Comparison of ENCODE assay signal across 34 cellular contexts in the genomic region with DNA sequence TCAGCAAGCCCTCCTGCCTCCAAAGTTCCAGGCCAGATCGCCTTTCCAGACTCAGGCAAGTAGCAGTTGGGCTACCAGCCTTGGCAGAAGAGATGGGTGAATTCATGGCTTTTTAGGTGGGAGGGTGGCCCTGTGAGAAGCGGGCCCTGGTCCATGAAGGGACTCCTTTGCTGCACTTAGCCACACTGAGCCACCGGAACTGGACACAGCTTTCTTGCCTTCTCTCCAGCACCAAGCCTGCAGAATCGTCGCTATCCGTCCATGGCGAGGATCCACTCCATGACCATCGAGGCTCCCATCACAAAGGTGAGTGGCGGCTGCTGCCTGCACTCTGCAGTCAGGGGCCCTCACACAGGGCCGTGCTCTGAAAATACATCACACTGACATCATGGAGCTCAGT.
"Had no signal": no experiment of that assay in that cellular context is flagged by ENCODE, and none has a peak within 500 bp of the region (broad histone marks: within the 10 kb centered on the region; RNA-seq: fewer than 3 reads in every experiment).

No MANE protein-coding gene starts in this region.

- H3K27me3 ChIP-seq: adrenal gland, ascending aorta, body of pancreas, brain microvascular endothelial cell, breast epithelium, cardiac muscle cell had no signal

- H3K4me3 ChIP-seq: adrenal gland, ascending aorta, body of pancreas, breast epithelium, cardiac muscle cell had no signal

- H3K9me3 ChIP-seq: adrenal gland, ascending aorta, body of pancreas, breast epithelium had no signal

- H3K4me1 ChIP-seq: adrenal gland, body of pancreas, breast epithelium had no signal

- DNase-seq: activated effector memory CD4-positive, alpha-beta T cell treated with anti-CD3 and anti-CD28 coated beads, Interleukin-2, amount 50 U/mL, for 16 hours; activated effector memory CD4-positive, alpha-beta T cell treated with Interleukin-2 at 50 U/mL for 16 hours; activated gamma-delta T cell; activated gamma-delta T cell treated with Interleukin-2 at 50 U/mL for 16 hours; activated naive CD4-positive, alpha-beta T cell; activated naive CD4-positive, alpha-beta T cell treated with anti-CD3 and anti-CD28 coated beads for 36 hours; activated naive CD4-positive, alpha-beta T cell treated with anti-CD3 and anti-CD28 coated beads, Interleukin-2, amount 10 ng/mL, durations not matched to agents 7 days and 5 days; activated naive CD4-positive, alpha-beta T cell treated with anti-CD3 and anti-CD28 coated beads, Interleukin-2, amount 50 U/mL, for 16 hours; activated naive CD4-positive, alpha-beta T cell treated with Interleukin-2 at 50 U/mL for 16 hours; activated naive CD8-positive, alpha-beta T cell treated with anti-CD3 and anti-CD28 coated beads for 36 hours; activated naive CD8-positive, alpha-beta T cell treated with anti-CD3 and anti-CD28 coated beads, Interleukin-2, amount 10 ng/mL, durations not matched to agents 7 days and 5 days; activated naive CD8-positive, alpha-beta T cell treated with anti-CD3 and anti-CD28 coated beads, Interleukin-2, amount 50 U/mL, for 24 hours; activated T-cell treated with anti-CD3 and anti-CD28 coated beads for 4 hours; activated T-cell treated with anti-CD3 and anti-CD28 coated beads, Interleukin-2, amount 50 U/mL, for 1 hour; activated T-cell treated with anti-CD3 and anti-CD28 coated beads, Interleukin-2, amount 50 U/mL, for 24 hours; activated T-cell treated with anti-CD3 and anti-CD28 coated beads, Interleukin-2, amount 50 U/mL, for 4 hours; activated T-cell treated with anti-CD3 and anti-CD28 coated beads, Interleukin-2, amount 50 U/mL, for 48 hours; activated T-cell treated with anti-CD3 and anti-CD28 coated beads, Interleukin-2, amount 50 U/mL, for 72 hours; adrenal gland; amniotic stem cell; amygdala; anterior cingulate cortex; aorta; body of pancreas; brain microvascular endothelial cell; caudate nucleus; central memory CD4-positive, alpha-beta T cell; cerebellar nuclear complex had no signal

- FAIRE-seq: astrocyte had no signal

- ATAC-seq: activated naive CD4-positive, alpha-beta T cell treated with anti-CD3 and anti-CD28 coated beads, Interleukin-2, amount 50 U/mL, for 72 hours; activated naive CD8-positive, alpha-beta T cell treated with anti-CD3 and anti-CD28 coated beads, Interleukin-2, amount 50 U/mL, for 24 hours; activated T-cell treated with anti-CD3 and anti-CD28 coated beads, Interleukin-2, amount 50 U/mL, for 4 hours; activated T-cell treated with anti-CD3 and anti-CD28 coated beads, Interleukin-2, amount 50 U/mL, for 72 hours; activated T-helper 17 cell treated with anti-CD3 and anti-CD28 coated beads, Interleukin-2, amount 50 U/mL, for 72 hours; body of pancreas had no signal

- H3K27ac ChIP-seq: adrenal gland, ascending aorta, body of pancreas, brain microvascular endothelial cell, breast epithelium, cardiac muscle cell had no signal

- H3K36me3 ChIP-seq: adrenal gland, brain microvascular endothelial cell, breast epithelium, cardiac muscle cell had no signal
